ENCODE assay signal across 17 cellular contexts in genomic region chr1:204449631-204450280, GRCh38. TPM values are rescaled to one million over a fixed set of nuclear protein-coding genes. Genes with fewer than 3 reads are reported as not detected.
A peak's percentile ranks its signal among the peaks of the same experiment; 100 is the strongest.
DNase-seq lines count a peak whose midpoint lies in the region; ATAC-seq and TF ChIP-seq lines count a peak whose summit lies in the region.
"Had no signal": no experiment of that assay in that cellular context is flagged by ENCODE, and none has a peak within 500 bp of the region (broad histone marks: within the 10 kb centered on the region; RNA-seq: fewer than 3 reads in every experiment).

No MANE protein-coding gene starts in this region.

- H3K4me1 ChIP-seq in CD8-positive, alpha-beta T cell (ENCODE audit: insufficient read depth, low read length), result peaks cover 25% of the 10 kb centered on the region
- H3K4me1 ChIP-seq in right cardiac atrium (ENCODE audit: control insufficient read depth, insufficient read depth, low read length), result peaks cover 12% of the 10 kb centered on the region
- H3K4me1 ChIP-seq: uterus had no signal

- H3K36me3 ChIP-seq in CD8-positive, alpha-beta T cell (ENCODE audit: insufficient read depth, low read length), result peaks cover 4% of the 10 kb centered on the region
- H3K36me3 ChIP-seq: right lobe of liver, uterus had no signal

- intact Hi-C loops in CD8-positive, alpha-beta T cell (cut with DNase I, micrococcal nuclease), result loop anchor here in 1 of 2 experiments (5.0 kb wide), 1 partner anchor 358 kb away; no protein-coding TSS in a partner anchor
- intact Hi-C loops in right cardiac atrium (cut with DNase I), result loop anchor here in 2 of 4 donors (2.0 to 5.0 kb wide), 3 partner anchors 43 to 53 kb away; partner anchors contain the start of gene PIK3C2B (in 2 of the 2)

- TF ChIP-seq CTCF in CD8-positive, alpha-beta T cell (IDR thresholded peaks at IDR 0.05), result no peak

- no peak overlapping the region for H3K4me3 ChIP-seq in CD8-positive, alpha-beta T cell (ENCODE audit: low read depth, low read length)
- H3K4me3 ChIP-seq in right cardiac atrium (ENCODE audit: low read length), result peak overlapping the region; percentile 16
- H3K4me3 ChIP-seq: body of pancreas, right lobe of liver, uterus had no signal

- POLR2A ChIA-PET in CD8-positive, alpha-beta T cell (lab: Charles Lee), result interaction anchor here (0.9 to 2.3 kb wide), 4 partner anchors 29 to 66 kb away, joined by 3 to 7 read pairs (median 3); partner anchors contain the start of genes MDM4 and PIK3C2B

- WGBS in right cardiac atrium, result 82% methylated on average over 9 of the region's 9 CpGs

- H3K9me3 ChIP-seq in CD8-positive, alpha-beta T cell (ENCODE audit: low read length), result no peaks in the 10 kb centered on the region
- H3K9me3 ChIP-seq in right cardiac atrium (ENCODE audit: control insufficient read depth, low read length), result no peaks in the 10 kb centered on the region
- H3K9me3 ChIP-seq: body of pancreas, right lobe of liver, uterus had no signal

- H3K27me3 Mint-ChIP-seq in CD8-positive, alpha-beta T cell (ENCODE audit: low read depth), result no peaks in the 10 kb centered on the region
- peaks cover 0 to 2% (median 0%) of the 10 kb centered on the region in 3 donors for H3K27me3 Mint-ChIP-seq in immature natural killer cell (ENCODE audit: low read depth in 3 of 3)
- H3K27me3 Mint-ChIP-seq: activated CD8-positive, alpha-beta memory T cell treated with anti-CD3 and anti-CD28 coated beads, Interleukin-2, amount 10 ng/mL, durations not matched to agents 7 days and 5 days had no signal

- CTCF ChIA-PET in CD8-positive, alpha-beta T cell (lab: Charles Lee), result interaction anchor here (0.7 to 47.3 kb wide), 9 partner anchors 8 to 52 kb away, joined by 3 to 1205 read pairs (median 31); partner anchors contain the start of genes MDM4 and PIK3C2B

- no peak for DNase-seq in CD8-positive, alpha-beta T cell
- DNase-seq in NCI-H69 (lab: John Stamatoyannopoulos, UW) (peak; percentile 53), right cardiac atrium (no peak), immature natural killer cell (no peak), NCI-H2107 treated with DMSO at 0.1 percent for 48 hours (lab: John Stamatoyannopoulos, UW; ENCODE audit: unreplicated experiment) (no peak)
- no peak for DNase-seq in stimulated activated effector memory CD8-positive, alpha-beta T cell treated with anti-CD3 and anti-CD28 coated beads, Interleukin-12 subunit alpha, Interleukin-12 subunit beta, amount 100 ng/mL, for 72 hours (ENCODE audit: low spot score in 2 of 2)
- DNase-seq: activated CD8-positive, alpha-beta memory T cell treated with anti-CD3 and anti-CD28 coated beads, Interleukin-2, amount 10 ng/mL, durations not matched to agents 7 days and 5 days; activated naive CD4-positive, alpha-beta T cell treated with Interleukin-2 at 50 U/mL for 16 hours; Kasumi-1; NCI-H1417 treated with DMSO at 0.1 percent for 48 hours; right lobe of liver; stimulated activated CD4-positive, alpha-beta T cell treated with anti-CD3 and anti-CD28 coated beads, Interleukin-4, amount 100 ng/mL, for 1 hour; SW 1271; uterus had no signal

- no peaks in the 10 kb centered on the region for H3K9me3 Mint-ChIP-seq in CD8-positive, alpha-beta T cell
- no peaks in the 10 kb centered on the region for H3K9me3 Mint-ChIP-seq in stimulated activated effector memory CD8-positive, alpha-beta T cell treated with anti-CD3 and anti-CD28 coated beads, Interleukin-12 subunit alpha, Interleukin-12 subunit beta, amount 100 ng/mL, for 72 hours
- H3K9me3 Mint-ChIP-seq in immature natural killer cell, result no peaks in the 10 kb centered on the region
- H3K9me3 Mint-ChIP-seq: CD14-positive monocyte had no signal

- H3K4me1 Mint-ChIP-seq in CD8-positive, alpha-beta T cell (ENCODE audit: low read depth), result peaks cover 26% of the 10 kb centered on the region
- peaks cover 62% of the 10 kb centered on the region for H3K4me1 Mint-ChIP-seq in stimulated activated effector memory CD8-positive, alpha-beta T cell treated with anti-CD3 and anti-CD28 coated beads, Interleukin-12 subunit alpha, Interleukin-12 subunit beta, amount 100 ng/mL, for 72 hours
- peaks cover 15 to 23% of the 10 kb centered on the region in 2 donors for H3K4me1 Mint-ChIP-seq in immature natural killer cell

- H3K27ac ChIP-seq in CD8-positive, alpha-beta T cell (ENCODE audit: low read depth, low read length), result no peak overlapping the region
- peak overlapping the region; percentile 89 for H3K27ac ChIP-seq in right cardiac atrium (ENCODE audit: low read length)
- H3K27ac ChIP-seq: right lobe of liver had no signal

- no peak for ATAC-seq in CD8-positive, alpha-beta T cell
- ATAC-seq in right cardiac atrium (no peak), GM18517 (IDR thresholded peaks at IDR 0.05; ENCODE audit: unreplicated experiment) (no peak)
- no peak for ATAC-seq in stimulated activated effector memory CD8-positive, alpha-beta T cell treated with anti-CD3 and anti-CD28 coated beads, Interleukin-12 subunit alpha, Interleukin-12 subunit beta, amount 100 ng/mL, for 72 hours
- ATAC-seq: activated CD8-positive, alpha-beta memory T cell treated with anti-CD3 and anti-CD28 coated beads, Interleukin-2, amount 10 ng/mL, durations not matched to agents 7 days and 5 days had no signal

- H3K27ac Mint-ChIP-seq in CD8-positive, alpha-beta T cell, result peak overlapping the region; percentile 66
- H3K27ac Mint-ChIP-seq in stimulated activated effector memory CD8-positive, alpha-beta T cell treated with anti-CD3 and anti-CD28 coated beads, Interleukin-12 subunit alpha, Interleukin-12 subunit beta, amount 100 ng/mL, for 72 hours, result peak overlapping the region; percentile 86
- H3K27ac Mint-ChIP-seq in immature natural killer cell, result peak overlapping the region in 2 of 6 donors; percentile 49 to 75

- peaks cover 69% of the 10 kb centered on the region for H3K36me3 Mint-ChIP-seq in CD8-positive, alpha-beta T cell
- peaks cover 60% of the 10 kb centered on the region for H3K36me3 Mint-ChIP-seq in stimulated activated effector memory CD8-positive, alpha-beta T cell treated with anti-CD3 and anti-CD28 coated beads, Interleukin-12 subunit alpha, Interleukin-12 subunit beta, amount 100 ng/mL, for 72 hours
- peaks cover 6 to 27% (median 8%) of the 10 kb centered on the region in 3 donors for H3K36me3 Mint-ChIP-seq in immature natural killer cell

- H3K27me3 ChIP-seq in CD8-positive, alpha-beta T cell (ENCODE audit: insufficient read depth, low read length), result no peaks in the 10 kb centered on the region
- H3K27me3 ChIP-seq in right cardiac atrium (ENCODE audit: control insufficient read depth, insufficient read depth), result no peaks in the 10 kb centered on the region
- H3K27me3 ChIP-seq: body of pancreas, right lobe of liver, uterus had no signal

- no peak overlapping the region for H3K4me3 Mint-ChIP-seq in CD8-positive, alpha-beta T cell
- peak overlapping the region; percentile 10 for H3K4me3 Mint-ChIP-seq in stimulated activated effector memory CD8-positive, alpha-beta T cell treated with anti-CD3 and anti-CD28 coated beads, Interleukin-12 subunit alpha, Interleukin-12 subunit beta, amount 100 ng/mL, for 72 hours
- H3K4me3 Mint-ChIP-seq in immature natural killer cell, result no peak overlapping the region
- H3K4me3 Mint-ChIP-seq: activated CD8-positive, alpha-beta memory T cell treated with anti-CD3 and anti-CD28 coated beads, Interleukin-2, amount 10 ng/mL, durations not matched to agents 7 days and 5 days; CD14-positive monocyte had no signal

RNA-seq across cellular contexts. Expression of gene PPP1R15B, which starts 38.1 kb away (rescaled TPM):
- 100 to 1,000 TPM; 144 to 146 TPM for total RNA-seq in CD8-positive, alpha-beta T cell
- 10 to 100 TPM; 20.0 to 36.3 (median 23.9) TPM for total RNA-seq in right cardiac atrium
- polyA plus RNA-seq in right cardiac atrium, result 14.2 TPM
- 10 to 100 TPM; 13.5 to 23.0 (median 17.3) TPM for polyA plus RNA-seq in immature natural killer cell

RNA-seq across cellular contexts. Expression of gene PIK3C2B, which starts 44.8 kb away (rescaled TPM):
- total RNA-seq in CD8-positive, alpha-beta T cell, result 10 to 100 TPM; 32.2 to 32.6 TPM
- 10 to 100 TPM; 24.9 to 32.7 (median 29.0) TPM for total RNA-seq in right cardiac atrium
- 13.3 TPM for polyA plus RNA-seq in right cardiac atrium
- polyA plus RNA-seq in immature natural killer cell, result 1 to 10 TPM in 2 of 3 donors, not detected in 1; 1.4 to 2.3 TPM
